ENCODE assay signal across 12 cellular contexts in the genomic region with DNA sequence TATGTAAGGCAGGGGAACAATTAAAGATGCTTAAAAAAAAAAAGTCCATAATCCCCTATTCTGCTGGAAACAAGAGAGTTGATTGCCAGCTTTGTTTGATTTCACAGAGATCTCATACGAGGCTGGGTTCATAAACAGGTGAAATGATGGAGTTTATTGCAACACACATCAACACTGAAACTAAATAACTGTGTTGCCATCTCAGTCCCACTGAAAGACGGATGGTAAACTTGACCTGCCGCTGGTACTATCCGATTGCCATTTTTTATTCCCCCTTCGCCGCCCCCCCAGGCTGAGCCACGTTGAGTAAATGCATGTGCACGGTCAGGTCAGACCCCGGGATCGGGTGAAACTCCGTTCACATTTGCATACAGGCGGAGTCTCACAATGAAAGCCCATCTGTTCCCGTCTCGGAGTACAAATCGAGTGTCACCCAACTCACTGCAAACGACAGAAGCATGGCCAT.
DNase-seq lines count a peak whose midpoint lies in the region; ATAC-seq and TF ChIP-seq lines count a peak whose summit lies in the region.
"Had no signal": no experiment of that assay in that cellular context is flagged by ENCODE, and none has a peak within 500 bp of the region (broad histone marks: within the 10 kb centered on the region; RNA-seq: fewer than 3 reads in every experiment).

No MANE protein-coding gene starts in this region.

- no peak overlapping the region for H3K9ac ChIP-seq in iPS-20b (ENCODE audit: low read depth, low read length)

- intact Hi-C loops in Calu3 (cut with micrococcal nuclease; ENCODE audit: unreplicated experiment): no loop called here

- ATAC-seq in GM19455 (IDR thresholded peaks at IDR 0.05; ENCODE audit: unreplicated experiment): no peak

- peak overlapping the region; percentile 31; the same call in 1 of the 2 replicates for H3K4me3 ChIP-seq in iPS-20b (ENCODE audit: low read length)
- H3K4me3 ChIP-seq: right lobe of liver, SJSA1, tibial artery had no signal

- no peaks in the 10 kb centered on the region for H3K36me3 Mint-ChIP-seq in Calu3 (ENCODE audit: insufficient read depth, unreplicated experiment)

- no peaks in the 10 kb centered on the region for H3K36me3 ChIP-seq in iPS-20b (ENCODE audit: insufficient read depth, low read depth, low read length)
- H3K36me3 ChIP-seq: right lobe of liver, SJSA1, tibial artery had no signal

- no peaks in the 10 kb centered on the region for H3K4me1 ChIP-seq in iPS-20b (ENCODE audit: insufficient read depth, low read length)
- H3K4me1 ChIP-seq: right lobe of liver, SJSA1, tibial artery had no signal

- no peaks in the 10 kb centered on the region for H3K27me3 Mint-ChIP-seq in Calu3 (ENCODE audit: unreplicated experiment)

- CTCF ChIA-PET in Calu3 (lab: Charles Lee): interaction anchor here (0.5 to 0.8 kb wide), 2 partner anchors 15 to 668 kb away, joined by 3 read pairs; no protein-coding TSS in a partner anchor

- no peak for TF ChIP-seq CTCF in Calu3 (IDR thresholded peaks at IDR 0.05; ENCODE audit: unreplicated experiment)

- DNase-seq in Calu3: peak; percentile 70
- DNase-seq in NCI-H146 (lab: John Stamatoyannopoulos, UW): peak; percentile 92
- peak; percentile 93 for DNase-seq in NCI-H774 (lab: John Stamatoyannopoulos, UW)
- no peak for DNase-seq in activated CD4-positive, alpha-beta T cell treated with anti-CD3 and anti-CD28 coated beads for 4 hours
- DNase-seq in GM03348 (ENCODE audit: low spot score): no peak
- DNase-seq in GDM1 (lab: John Stamatoyannopoulos, UW): no peak
- DNase-seq: activated CD4-positive, alpha-beta T cell treated with anti-CD3 and anti-CD28 coated beads for 1 hour; right lobe of liver; tibial artery had no signal

- peak overlapping the region; percentile 45 for H3K4me3 Mint-ChIP-seq in Calu3 (ENCODE audit: low read depth, unreplicated experiment)

- H3K27ac Mint-ChIP-seq in Calu3 (ENCODE audit: unreplicated experiment): peak overlapping the region; percentile 65

- H3K9me3 Mint-ChIP-seq in Calu3 (ENCODE audit: low read depth, unreplicated experiment): no peaks in the 10 kb centered on the region

- no TSS peak for BruUV-seq in Calu3 (replicated peaks; lab: Mats Ljungman, UMichigan)

- peaks cover 39% of the 10 kb centered on the region for H3K4me1 Mint-ChIP-seq in Calu3 (ENCODE audit: low read depth, unreplicated experiment)

- peaks cover 46% of the 10 kb centered on the region for H3K27me3 ChIP-seq in iPS-20b (ENCODE audit: insufficient read depth, low read length)

- no peak overlapping the region for H3K27ac ChIP-seq in iPS-20b (ENCODE audit: low read length)
- H3K27ac ChIP-seq: right lobe of liver, SJSA1, tibial artery had no signal

- no peaks in the 10 kb centered on the region for H3K9me3 ChIP-seq in iPS-20b (ENCODE audit: insufficient read depth, low read depth, low read length)
- H3K9me3 ChIP-seq: right lobe of liver, SJSA1, tibial artery had no signal

Comparison
In these comparisons a context has a peak if more than half of its experiments do, and no peak if none do; other contexts are left out.
1. DNase-seq: peak in Calu3 (single experiment), NCI-H146 (single experiment) and NCI-H774 (single experiment); none in activated CD4-positive, alpha-beta T cell treated with anti-CD3 and anti-CD28 coated beads for 4 hours (0 of 2), GM03348 (single experiment) and GDM1 (single experiment).